In the genomic region with DNA sequence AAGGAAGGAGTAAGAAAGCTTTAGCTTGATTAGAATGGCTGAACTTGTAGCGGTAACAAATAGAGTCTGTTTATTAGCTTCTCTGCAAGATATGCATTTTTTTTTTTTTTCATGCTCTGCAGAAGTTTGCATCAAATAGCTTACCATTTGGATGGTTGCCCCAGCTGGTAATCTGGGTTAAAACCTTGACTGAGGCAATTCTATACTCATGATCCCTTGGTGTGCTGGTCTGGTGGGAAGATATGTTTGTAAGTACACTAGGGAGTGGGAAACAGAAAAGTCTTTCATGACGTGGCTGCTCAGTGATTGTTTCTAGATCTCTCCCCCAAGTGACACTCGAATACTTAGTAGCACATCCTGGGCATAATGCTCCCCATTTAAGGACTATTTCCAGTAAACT, we compare ENCODE assay signal across 22 cellular contexts. TPM values are rescaled to one million over a fixed set of nuclear protein-coding genes. Genes with fewer than 3 reads are reported as not detected.
A peak's percentile ranks its signal among the peaks of the same experiment; 100 is the strongest.
DNase-seq lines count a peak whose midpoint lies in the region; ATAC-seq and TF ChIP-seq lines count a peak whose summit lies in the region.
"Had no signal": no experiment of that assay in that cellular context is flagged by ENCODE, and none has a peak within 500 bp of the region (broad histone marks: within the 10 kb centered on the region; RNA-seq: fewer than 3 reads in every experiment).

No MANE protein-coding gene starts in this region.

- TF ChIP-seq CTCF in neural progenitor cell (IDR thresholded peaks at IDR 0.05) (no peak), vagina (IDR thresholded peaks at IDR 0.05) (no peak)

- H3K9ac ChIP-seq in GM23248 = no peak overlapping the region
- H3K9ac ChIP-seq in adipocyte (ENCODE audit: low read length) = no peak overlapping the region
- no peak overlapping the region for H3K9ac ChIP-seq in neural progenitor cell
- H3K9ac ChIP-seq: parathyroid adenoma had no signal

- H3K36me3 Mint-ChIP-seq in neural progenitor cell = peaks cover 9% of the 10 kb centered on the region

- no peaks in the 10 kb centered on the region for H3K9me3 ChIP-seq in GM23248 (ENCODE audit: low read depth)
- no peaks in the 10 kb centered on the region for H3K9me3 ChIP-seq in adipocyte (ENCODE audit: control insufficient read depth, low read length)
- H3K9me3 ChIP-seq in neural progenitor cell (ENCODE audit: low read depth) = no peaks in the 10 kb centered on the region
- no peaks in the 10 kb centered on the region for H3K9me3 ChIP-seq in vagina
- H3K9me3 ChIP-seq: breast epithelium had no signal

- DNase-seq in GM23248 = no peak
- DNase-seq in adipocyte (ENCODE audit: low read depth) = peak; percentile 53
- DNase-seq in fibroblast of peridontal ligament (ENCODE audit: extremely low read depth) = peak; percentile 63
- no peak for DNase-seq in neural progenitor cell (ENCODE audit: low spot score)
- DNase-seq in vagina (ENCODE audit: extremely low spot score in 2 of 2) = no peak
- DNase-seq in DMS53 treated with DMSO at 0.1 percent for 48 hours (lab: John Stamatoyannopoulos, UW; ENCODE audit: unreplicated experiment) = no peak
- DNase-seq: activated CD4-positive, alpha-beta memory T cell treated with anti-CD3 and anti-CD28 coated beads, Interleukin-2, amount 10 ng/mL, durations not matched to agents 7 days and 5 days; activated T-cell treated with anti-CD3 and anti-CD28 coated beads, Interleukin-2, amount 50 U/mL, for 4 hours; COR-L47; H9; head of caudate nucleus; SHP77; stimulated activated CD4-positive, alpha-beta T cell treated with anti-CD3 and anti-CD28 coated beads, Interleukin-2, amount 100 ng/mL, for 24 hours; stimulated activated naive CD8-positive, alpha-beta T cell treated with anti-CD3 and anti-CD28 coated beads, Interleukin-15, amount 100 ng/mL, for 72 hours had no signal

- no peak overlapping the region for H3K4me3 Mint-ChIP-seq in neural progenitor cell
- H3K4me3 Mint-ChIP-seq: activated CD4-positive, alpha-beta memory T cell treated with anti-CD3 and anti-CD28 coated beads, Interleukin-2, amount 10 ng/mL, durations not matched to agents 7 days and 5 days; activated naive CD8-positive, alpha-beta T cell; activated T-cell treated with anti-CD3 and anti-CD28 coated beads, Interleukin-2, amount 50 U/mL, for 4 hours; H9; type B pancreatic cell had no signal

- in situ Hi-C loops in GM23248 (cut with MboI) = no loop called here

- H2AFZ ChIP-seq in GM23248 (no peak overlapping the region), neural progenitor cell (replicated peaks) (no peak overlapping the region)
- H2AFZ ChIP-seq: parathyroid adenoma had no signal

- H3K27ac Mint-ChIP-seq in neural progenitor cell = peak overlapping the region; percentile 14
- H3K27ac Mint-ChIP-seq: activated CD4-positive, alpha-beta memory T cell treated with anti-CD3 and anti-CD28 coated beads, Interleukin-2, amount 10 ng/mL, durations not matched to agents 7 days and 5 days; activated naive CD8-positive, alpha-beta T cell; type B pancreatic cell had no signal

- H3F3A ChIP-seq in GM23248 (ENCODE audit: insufficient read depth) (peaks cover 91% of the 10 kb centered on the region), neural progenitor cell (ENCODE audit: low read depth) (no peaks in the 10 kb centered on the region)

- H3K27me3 ChIP-seq in GM23248 (replicated peaks; ENCODE audit: insufficient read depth) = no peaks in the 10 kb centered on the region
- H3K27me3 ChIP-seq in adipocyte (replicated peaks; ENCODE audit: control insufficient read depth, insufficient read depth, low read length) = no peaks in the 10 kb centered on the region
- H3K27me3 ChIP-seq in neural progenitor cell = no peaks in the 10 kb centered on the region
- H3K27me3 ChIP-seq in vagina = no peaks in the 10 kb centered on the region
- H3K27me3 ChIP-seq: breast epithelium had no signal

- peaks cover 97% of the 10 kb centered on the region for H3K4me1 ChIP-seq in GM23248 (ENCODE audit: insufficient read depth)
- H3K4me1 ChIP-seq in adipocyte (ENCODE audit: control insufficient read depth, insufficient read depth, low read length) = peaks cover 93% of the 10 kb centered on the region
- H3K4me1 ChIP-seq in neural progenitor cell = peaks cover 32% of the 10 kb centered on the region
- peaks cover 73% of the 10 kb centered on the region for H3K4me1 ChIP-seq in vagina
- H3K4me1 ChIP-seq: parathyroid adenoma had no signal

- no peaks in the 10 kb centered on the region for H3K27me3 Mint-ChIP-seq in neural progenitor cell (ENCODE audit: insufficient read depth, low read depth)
- H3K27me3 Mint-ChIP-seq: activated naive CD8-positive, alpha-beta T cell; stimulated activated naive CD8-positive, alpha-beta T cell treated with anti-CD3 and anti-CD28 coated beads, Interleukin-15, amount 100 ng/mL, for 72 hours; type B pancreatic cell had no signal

- no peak overlapping the region for H3K4me3 ChIP-seq in GM23248
- no peak overlapping the region for H3K4me3 ChIP-seq in adipocyte (ENCODE audit: low read length)
- H3K4me3 ChIP-seq in neural progenitor cell = no peak overlapping the region
- H3K4me3 ChIP-seq in vagina = no peak overlapping the region
- H3K4me3 ChIP-seq: breast epithelium had no signal

- peaks cover 97% of the 10 kb centered on the region for H3K79me2 ChIP-seq in GM23248 (ENCODE audit: insufficient read depth)
- peaks cover 98% of the 10 kb centered on the region for H3K79me2 ChIP-seq in neural progenitor cell (ENCODE audit: low read depth)

- H3K36me3 ChIP-seq in GM23248 (ENCODE audit: low read depth) (peaks cover 16% of the 10 kb centered on the region), adipocyte (ENCODE audit: control insufficient read depth, insufficient read depth, low read length, severe bottlenecking) (peaks cover 12% of the 10 kb centered on the region), neural progenitor cell (no peaks in the 10 kb centered on the region), vagina (no peaks in the 10 kb centered on the region)
- H3K36me3 ChIP-seq: breast epithelium had no signal

- 94 to 100% methylated on average over 3 of the region's 3 CpGs for WGBS in GM23248 (ENCODE audit: low coverage in 1 of 2, low lambda C conversion rate in 2 of 2, missing lambda C conversion rate in 2 of 2), 2 experiments

- no peak overlapping the region for H3K4me2 ChIP-seq in GM23248 (ENCODE audit: unreplicated experiment)
- no peak overlapping the region for H3K4me2 ChIP-seq in neural progenitor cell

- H3K27ac ChIP-seq in GM23248 = peak overlapping the region; percentile 97
- H3K27ac ChIP-seq in neural progenitor cell = no peak overlapping the region
- H3K27ac ChIP-seq in vagina = no peak overlapping the region
- H3K27ac ChIP-seq: epithelial cell of prostate, HL-60, parathyroid adenoma had no signal

- no peaks in the 10 kb centered on the region for H3K9me3 Mint-ChIP-seq in neural progenitor cell
- H3K9me3 Mint-ChIP-seq: activated CD4-positive, alpha-beta memory T cell treated with anti-CD3 and anti-CD28 coated beads, Interleukin-2, amount 10 ng/mL, durations not matched to agents 7 days and 5 days; activated T-cell treated with anti-CD3 and anti-CD28 coated beads, Interleukin-2, amount 50 U/mL, for 4 hours; H9 had no signal

- H4K20me1 ChIP-seq in GM23248 (ENCODE audit: insufficient read depth) (no peaks in the 10 kb centered on the region), neural progenitor cell (ENCODE audit: low read depth) (peaks cover 67% of the 10 kb centered on the region)

- intact Hi-C loops in vagina (cut with DNase I) = no loop called here

- no peaks in the 10 kb centered on the region for H3K9me2 ChIP-seq in GM23248 (ENCODE audit: insufficient read depth)

- peaks cover 64% of the 10 kb centered on the region for H3K4me1 Mint-ChIP-seq in neural progenitor cell

- no peak for ATAC-seq in GM18519 (IDR thresholded peaks at IDR 0.05; ENCODE audit: low FRiP score, unreplicated experiment)
- no peak for ATAC-seq in GM18505 (IDR thresholded peaks at IDR 0.05; ENCODE audit: unreplicated experiment)
- ATAC-seq: activated T-cell treated with anti-CD3 and anti-CD28 coated beads, Interleukin-2, amount 50 U/mL, for 4 hours; stimulated activated naive CD8-positive, alpha-beta T cell treated with anti-CD3 and anti-CD28 coated beads, Interleukin-15, amount 100 ng/mL, for 72 hours had no signal

- TF ChIP-seq POLR2A in vagina (IDR thresholded peaks at IDR 0.05) = no peak
- TF ChIP-seq POLR2A in GM18505 (IDR thresholded peaks at IDR 0.05; ENCODE audit: borderline replicate concordance, extremely low read depth, insufficient read depth, insufficient read length) = no peak

RNA-seq across cellular contexts. Expression of a gene that starts 32.1 kb away (rescaled TPM):
- 640 and 867 TPM in 2 replicates for total RNA-seq in GM23248 (2014; rRNA removed; shearing (Covaris generic))
- 478 and 488 TPM in 2 replicates for polyA plus RNA-seq in GM23248 (2016; fragmentation: Nextera tagmentation; extraction: Ambion mirVana)
- 124 and 183 TPM in 2 replicates for total RNA-seq in neural progenitor cell (ENCODE audit: low replicate concordance)
- 111 TPM for total RNA-seq in vagina

Comparison
In these comparisons a context has a peak if more than half of its experiments do, and no peak if none do; other contexts are left out.
1. DNase-seq: peak in adipocyte (single experiment) and fibroblast of peridontal ligament (single experiment); none in GM23248 (single experiment), neural progenitor cell (single experiment), vagina (0 of 2) and DMS53 treated with DMSO at 0.1 percent for 48 hours (single experiment).